8 cellular contexts compared by ENCODE assay signal in genomic region chr19:13156968-13157882, GRCh38. TPM values are rescaled to one million over a fixed set of nuclear protein-coding genes. Genes with fewer than 3 reads are reported as not detected.
DNase-seq lines count a peak whose midpoint lies in the region; ATAC-seq and TF ChIP-seq lines count a peak whose summit lies in the region.

No MANE protein-coding gene starts in this region.

- H3K4me3 Mint-ChIP-seq in activated naive CD4-positive, alpha-beta T cell treated with anti-CD3 and anti-CD28 coated beads for 36 hours: peak overlapping the region; percentile 99
- H3K4me3 Mint-ChIP-seq in stimulated activated naive CD8-positive, alpha-beta T cell treated with anti-CD3 and anti-CD28 coated beads, Interleukin-15, amount 100 ng/mL, for 72 hours: peak overlapping the region; percentile 93 to 97

- peak overlapping the region; percentile 92 for H3K27ac ChIP-seq in RWPE2 (ENCODE audit: poor library complexity, severe bottlenecking)
- peak overlapping the region; percentile 97 to 99 for H3K27ac ChIP-seq in esophagus (ENCODE audit: low read depth in 2 of 2, low read length in 1 of 2)

- CTCF ChIA-PET in activated naive CD4-positive, alpha-beta T cell treated with anti-CD3 and anti-CD28 coated beads for 36 hours (lab: Charles Lee): interaction anchor here (0.7 to 1.5 kb wide), 5 partner anchors 11 to 38 kb away, joined by 3 to 5 read pairs (median 4); no protein-coding TSS in a partner anchor

- H3K27me3 ChIP-seq in RWPE2 (ENCODE audit: insufficient read depth, poor library complexity, severe bottlenecking) (no peaks in the 10 kb centered on the region), esophagus (ENCODE audit: control insufficient read depth in 1 of 2, insufficient read depth in 2 of 2, low read length in 2 of 2) (no peaks in the 10 kb centered on the region)

- no peaks in the 10 kb centered on the region for H3K27me3 Mint-ChIP-seq in activated naive CD4-positive, alpha-beta T cell treated with anti-CD3 and anti-CD28 coated beads for 36 hours (ENCODE audit: low read depth)
- no peaks in the 10 kb centered on the region for H3K27me3 Mint-ChIP-seq in stimulated activated naive CD8-positive, alpha-beta T cell treated with anti-CD3 and anti-CD28 coated beads, Interleukin-15, amount 100 ng/mL, for 72 hours

- peak; percentile 58 for DNase-seq in activated naive CD4-positive, alpha-beta T cell treated with anti-CD3 and anti-CD28 coated beads for 36 hours
- no peak for DNase-seq in activated naive CD4-positive, alpha-beta T cell treated with Interleukin-2 at 50 U/mL for 16 hours
- DNase-seq in RWPE2 (ENCODE audit: low spot score) (no peak), epidermal melanocyte (ENCODE audit: insufficient read length, low spot score) (no peak), NCI-H69 (lab: John Stamatoyannopoulos, UW) (no peak), activated gamma-delta T cell treated with Interleukin-2 at 50 U/mL for 16 hours (no peak)
- peak in 1 of 2 donors; percentile 39 for DNase-seq in stimulated activated naive CD8-positive, alpha-beta T cell treated with anti-CD3 and anti-CD28 coated beads, Interleukin-15, amount 100 ng/mL, for 72 hours

- no peaks in the 10 kb centered on the region for H3K9me3 Mint-ChIP-seq in activated naive CD4-positive, alpha-beta T cell treated with anti-CD3 and anti-CD28 coated beads for 36 hours
- no peaks in the 10 kb centered on the region for H3K9me3 Mint-ChIP-seq in stimulated activated naive CD8-positive, alpha-beta T cell treated with anti-CD3 and anti-CD28 coated beads, Interleukin-15, amount 100 ng/mL, for 72 hours

- TF ChIP-seq CTCF in RWPE2 (IDR thresholded peaks at IDR 0.05; ENCODE audit: poor library complexity, severe bottlenecking): no peak

- H3K36me3 ChIP-seq in RWPE2 (ENCODE audit: low read depth) (peaks cover 22% of the 10 kb centered on the region), esophagus (ENCODE audit: control insufficient read depth in 2 of 2, insufficient read depth in 2 of 2, low read length in 1 of 2) (no peaks in the 10 kb centered on the region)

- intact Hi-C loops in activated naive CD4-positive, alpha-beta T cell treated with anti-CD3 and anti-CD28 coated beads for 36 hours (cut with micrococcal nuclease): loop anchor here (1.0 to 5.0 kb wide), 6 partner anchors 10 to 845 kb away; partner anchors contain the start of gene JUNB

- 64 to 70% methylated on average over 11 of the region's 11 CpGs for WGBS in esophagus, 2 donors

- peaks cover 29% of the 10 kb centered on the region for H3K36me3 Mint-ChIP-seq in activated naive CD4-positive, alpha-beta T cell treated with anti-CD3 and anti-CD28 coated beads for 36 hours (ENCODE audit: low read depth)

- H3K27ac Mint-ChIP-seq in activated naive CD4-positive, alpha-beta T cell treated with anti-CD3 and anti-CD28 coated beads for 36 hours: peak overlapping the region; percentile 100
- H3K27ac Mint-ChIP-seq in stimulated activated naive CD8-positive, alpha-beta T cell treated with anti-CD3 and anti-CD28 coated beads, Interleukin-15, amount 100 ng/mL, for 72 hours: peak overlapping the region; percentile 97

- H3K4me1 Mint-ChIP-seq in activated naive CD4-positive, alpha-beta T cell treated with anti-CD3 and anti-CD28 coated beads for 36 hours (ENCODE audit: low read depth): peaks cover 43% of the 10 kb centered on the region
- H3K4me1 Mint-ChIP-seq in stimulated activated naive CD8-positive, alpha-beta T cell treated with anti-CD3 and anti-CD28 coated beads, Interleukin-15, amount 100 ng/mL, for 72 hours: peaks cover 69% of the 10 kb centered on the region

- no peaks in the 10 kb centered on the region for H3K9me3 ChIP-seq in RWPE2 (ENCODE audit: severe bottlenecking)
- no peaks in the 10 kb centered on the region for H3K9me3 ChIP-seq in esophagus (ENCODE audit: control insufficient read depth in 2 of 2, insufficient read depth in 1 of 2, low read depth in 1 of 2, low read length in 1 of 2)

- no peak for ATAC-seq in RWPE2 (ENCODE audit: low read depth)
- ATAC-seq in stimulated activated naive CD8-positive, alpha-beta T cell treated with anti-CD3 and anti-CD28 coated beads, Interleukin-15, amount 100 ng/mL, for 72 hours: no peak

- H3K4me1 ChIP-seq in RWPE2 (ENCODE audit: insufficient read depth, poor library complexity, severe bottlenecking): peaks cover 27% of the 10 kb centered on the region
- H3K4me1 ChIP-seq in esophagus (ENCODE audit: control insufficient read depth in 2 of 2, insufficient read depth in 2 of 2, low read length in 1 of 2): peaks cover 0 to 5% of the 10 kb centered on the region in 2 donors

- no peak overlapping the region for H3K4me3 ChIP-seq in RWPE2 (ENCODE audit: severe bottlenecking)
- H3K4me3 ChIP-seq in esophagus (ENCODE audit: low read depth in 1 of 2, low read length in 2 of 2): no peak overlapping the region

RNA-seq across cellular contexts. Expression of gene IER2, which starts 7.0 kb away (rescaled TPM):
- 100 to 1,000 TPM; 120 to 123 TPM for total RNA-seq in activated naive CD4-positive, alpha-beta T cell treated with anti-CD3 and anti-CD28 coated beads for 36 hours
- 100 to 1,000 TPM in 1 of 2 donors, 10 to 100 TPM in 1; 52.1 to 101 TPM for polyA plus RNA-seq in esophagus

RNA-seq across cellular contexts. Expression of gene STX10, which starts 7.0 kb away (rescaled TPM):
- total RNA-seq in activated naive CD4-positive, alpha-beta T cell treated with anti-CD3 and anti-CD28 coated beads for 36 hours: 10 to 100 TPM; 48.3 to 48.9 TPM
- polyA plus RNA-seq in esophagus: 10 to 100 TPM; 75.1 to 76.0 TPM

RNA-seq across cellular contexts. Expression of gene NACC1, which starts 39.2 kb away (rescaled TPM):
- total RNA-seq in activated naive CD4-positive, alpha-beta T cell treated with anti-CD3 and anti-CD28 coated beads for 36 hours: 10 to 100 TPM; 41.3 to 45.0 TPM
- 10 to 100 TPM; 19.5 to 39.4 TPM for polyA plus RNA-seq in esophagus

RNA-seq across cellular contexts. Expression of gene TRMT1, which starts 40.7 kb away (rescaled TPM):
- 10 to 100 TPM; 55.8 to 59.6 TPM for total RNA-seq in activated naive CD4-positive, alpha-beta T cell treated with anti-CD3 and anti-CD28 coated beads for 36 hours
- polyA plus RNA-seq in esophagus: 10 to 100 TPM; 34.0 to 59.5 TPM

RNA-seq across cellular contexts. Expression of gene LYL1, which starts 54.6 kb away (rescaled TPM):
- 1 to 10 TPM; 1.8 to 2.2 TPM for total RNA-seq in activated naive CD4-positive, alpha-beta T cell treated with anti-CD3 and anti-CD28 coated beads for 36 hours
- 1 to 10 TPM; 1.5 to 1.9 TPM for polyA plus RNA-seq in esophagus
